Comparison of ENCODE assay signal across 19 cellular contexts in the genomic region with DNA sequence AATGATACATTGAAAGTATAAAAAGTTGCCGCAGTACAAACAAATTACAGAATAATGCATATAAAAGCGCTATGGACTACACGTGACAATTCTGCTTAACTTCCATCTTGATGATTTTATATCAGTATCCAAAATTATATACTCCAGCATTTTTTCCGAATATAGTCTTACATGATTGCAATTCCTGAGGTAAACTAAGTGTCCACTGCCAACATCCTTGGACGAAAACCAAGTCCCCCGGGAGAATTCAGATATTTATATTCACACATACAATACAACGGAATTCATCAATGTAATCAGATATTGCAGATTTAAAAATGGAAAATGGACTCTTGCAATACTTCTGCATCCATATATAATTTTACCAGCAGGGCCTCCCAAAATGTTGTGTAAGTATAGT. TPM values are rescaled to one million over a fixed set of nuclear protein-coding genes. Genes with fewer than 3 reads are reported as not detected.
A peak's percentile ranks its signal among the peaks of the same experiment; 100 is the strongest.
DNase-seq lines count a peak whose midpoint lies in the region; ATAC-seq, FAIRE-seq and TF ChIP-seq lines count a peak whose summit lies in the region.
"Had no signal": no experiment of that assay in that cellular context is flagged by ENCODE, and none has a peak within 500 bp of the region (broad histone marks: within the 10 kb centered on the region; RNA-seq: fewer than 3 reads in every experiment).

No MANE protein-coding gene starts in this region.

- H2AFZ ChIP-seq in HepG2 (ENCODE audit: low read length): no peak overlapping the region

- H3K9me3 ChIP-seq in HepG2 (ENCODE audit: low read length) (no peaks in the 10 kb centered on the region), right lobe of liver (no peaks in the 10 kb centered on the region), adrenal gland (replicated peaks in 1 of 3) (no peaks in the 10 kb centered on the region)
- H3K9me3 ChIP-seq: BLaER1 had no signal

- no peak for TF ChIP-seq RAD21 in HepG2 (CRISPR knock-in tag; IDR thresholded peaks at IDR 0.05)

- H3K79me2 ChIP-seq in HepG2 (ENCODE audit: insufficient read depth, low read length): no peaks in the 10 kb centered on the region

- no peak overlapping the region for H3K4me3 Mint-ChIP-seq in glutamatergic neuron (ENCODE audit: unreplicated experiment)
- H3K4me3 Mint-ChIP-seq: CD8-positive, alpha-beta memory T cell had no signal

- no peaks in the 10 kb centered on the region for H3K9me3 Mint-ChIP-seq in glutamatergic neuron (ENCODE audit: unreplicated experiment)
- H3K9me3 Mint-ChIP-seq: CD8-positive, alpha-beta memory T cell had no signal

- no peak overlapping the region for H3K4me2 ChIP-seq in HepG2 (ENCODE audit: low read depth, low read length)
- H3K4me2 ChIP-seq: BLaER1 had no signal

- DNase-seq in HepG2 (ENCODE audit: low spot score) (no peak), right lobe of liver (no peak), choroid plexus epithelial cell (ENCODE audit: low read depth) (peak; percentile 24), fibroblast of the conjunctiva (ENCODE audit: low read depth) (peak; percentile 56), adrenal gland (no peak), glutamatergic neuron (no peak)
- DNase-seq: 8988T; CD8-positive, alpha-beta memory T cell; DMS 273 treated with DMSO at 0.1 percent for 48 hours; GOT3; MM.1S; NCI-H1092 treated with DMSO at 0.1 percent for 48 hours; NCI-H2081 treated with DMSO at 0.1 percent for 48 hours; NCI-H510A; NCI-H774 had no signal

- CTCF ChIA-PET in HepG2 (lab: Yijun Ruan, JAX; ENCODE audit: low intra/inter-chr PET ratio, low total read pairs): no interaction called here

- H3K4me3 ChIP-seq in HepG2 (replicated peaks in 1 of 3; ENCODE audit: insufficient read depth in 1 of 3, low read depth in 2 of 3, low read length in 3 of 3) (no peak overlapping the region), right lobe of liver (no peak overlapping the region), choroid plexus epithelial cell (ENCODE audit: low read depth, low read length) (no peak overlapping the region), adrenal gland (no peak overlapping the region)
- H3K4me3 ChIP-seq: BLaER1 had no signal

- H3K27me3 Mint-ChIP-seq in glutamatergic neuron (ENCODE audit: unreplicated experiment): peaks cover 2% of the 10 kb centered on the region
- H3K27me3 Mint-ChIP-seq: CD8-positive, alpha-beta memory T cell had no signal

- H3K4me1 ChIP-seq in HepG2 (ENCODE audit: insufficient read depth, low read length) (no peaks in the 10 kb centered on the region), right lobe of liver (no peaks in the 10 kb centered on the region), adrenal gland (replicated peaks in 1 of 2) (no peaks in the 10 kb centered on the region)
- H3K4me1 ChIP-seq: BLaER1 had no signal

- H3K27me3 ChIP-seq in HepG2 (ENCODE audit: control insufficient read depth in 1 of 2, insufficient read depth in 2 of 2, low read length in 2 of 2) (no peaks in the 10 kb centered on the region), right lobe of liver (no peaks in the 10 kb centered on the region), adrenal gland (no peaks in the 10 kb centered on the region)
- H3K27me3 ChIP-seq: BLaER1 had no signal

- H3K36me3 ChIP-seq in HepG2 (replicated peaks in 1 of 2; ENCODE audit: control insufficient read depth in 1 of 2, insufficient read depth in 2 of 2, low read length in 2 of 2) (peaks cover 4 to 36% of the 10 kb centered on the region in 2 experiments), right lobe of liver (peaks cover 0 to 32% (median 6%) of the 10 kb centered on the region in 4 donors), adrenal gland (replicated peaks in 1 of 2) (peaks cover 0 to 15% of the 10 kb centered on the region in 2 donors)

- no peaks in the 10 kb centered on the region for H3K4me1 Mint-ChIP-seq in glutamatergic neuron (ENCODE audit: low read depth, unreplicated experiment)
- H3K4me1 Mint-ChIP-seq: CD8-positive, alpha-beta memory T cell had no signal

- no peak for TF ChIP-seq EP300 in HepG2 (IDR thresholded peaks at IDR 0.05; ENCODE audit: low read depth in 2 of 2, low read length in 2 of 2)
- TF ChIP-seq EP300 in HepG2 (CRISPR knock-in tag; IDR thresholded peaks at IDR 0.05; ENCODE audit: borderline replicate concordance): no peak

- in situ Hi-C loops in HepG2 (cut with HindIII; ENCODE audit: extremely low pct_ligation_motif_present, low pct_unique_long_range_greater_than_20kb): no loop called here

- H3K9ac ChIP-seq in HepG2 (ENCODE audit: insufficient read depth, low read depth, low read length): no peak overlapping the region
- H3K9ac ChIP-seq: BLaER1 had no signal

- ATAC-seq in HepG2 (no peak), right lobe of liver (no peak), HG03520 (IDR thresholded peaks at IDR 0.05; ENCODE audit: unreplicated experiment) (no peak), HG03469 (IDR thresholded peaks at IDR 0.05; ENCODE audit: unreplicated experiment) (no peak)

- no peak for TF ChIP-seq POLR2A in HepG2 (IDR thresholded peaks at IDR 0.05; ENCODE audit: insufficient read depth in 1 of 2, low read depth in 2 of 2, low read length in 2 of 2)
- TF ChIP-seq POLR2A in right lobe of liver (IDR thresholded peaks at IDR 0.05): no peak
- no peak for TF ChIP-seq POLR2A in adrenal gland (IDR thresholded peaks at IDR 0.05)

- H4K20me1 ChIP-seq in HepG2 (ENCODE audit: insufficient read depth, low read length): no peaks in the 10 kb centered on the region

- no peak for FAIRE-seq in HepG2 (lab: Jason Lieb, UNC)
- FAIRE-seq: GM12892 had no signal

- 93% methylated on average over 7 of the region's 7 CpGs for WGBS in HepG2 (ENCODE audit: low lambda C conversion rate)
- WGBS in right lobe of liver (ENCODE audit: insufficient coverage, low coverage, low lambda C conversion rate, missing lambda C conversion rate): 89% methylated on average over 7 of the region's 7 CpGs
- 80 to 84% (median 83%) methylated on average over 7 of the region's 7 CpGs for WGBS in adrenal gland, 4 donors

- H3K27ac Mint-ChIP-seq in glutamatergic neuron (ENCODE audit: unreplicated experiment): no peak overlapping the region
- H3K27ac Mint-ChIP-seq: CD8-positive, alpha-beta memory T cell had no signal

- H3K27ac ChIP-seq in HepG2 (ENCODE audit: extremely low read length, insufficient read depth, low read length) (no peak overlapping the region), right lobe of liver (no peak overlapping the region), adrenal gland (no peak overlapping the region)
- H3K27ac ChIP-seq: BLaER1 had no signal

- POLR2A ChIA-PET in HepG2 (lab: Yijun Ruan, JAX): no interaction called here

- H3K36me3 Mint-ChIP-seq in glutamatergic neuron (ENCODE audit: unreplicated experiment): no peaks in the 10 kb centered on the region

- no TSS peak for BruUV-seq in HepG2 (replicated peaks; lab: Mats Ljungman, UMichigan)

- intact Hi-C loops in HepG2 (cut with micrococcal nuclease; ENCODE audit: unreplicated experiment) (no loop called here), right lobe of liver (cut with DNase I) (loop anchor here in 1 of 2 donors (10.0 kb wide), 1 partner anchor 259 kb away; no protein-coding TSS in a partner anchor), adrenal gland (cut with DNase I) (no loop called here)

- no peak for TF ChIP-seq CTCF in HepG2 (CRISPR knock-in tag; IDR thresholded peaks at IDR 0.05)
- TF ChIP-seq CTCF in right lobe of liver (IDR thresholded peaks at IDR 0.05): no peak
- TF ChIP-seq CTCF in choroid plexus epithelial cell (conservative IDR thresholded peaks at IDR 0.05; ENCODE audit: low read depth, low read length): no peak
- TF ChIP-seq CTCF in adrenal gland (IDR thresholded peaks at IDR 0.05): no peak
- no peak for TF ChIP-seq CTCF in glutamatergic neuron (IDR thresholded peaks at IDR 0.05; ENCODE audit: partially characterized antibody, unreplicated experiment)

RNA-seq across cellular contexts. Expression of a gene that starts 8.9 kb away (rescaled TPM):
- total RNA-seq in HepG2 (2016; rRNA removed; fragmentation: Illumina TruSeq; extraction: Trizol) (not detected in 2 replicates), right lobe of liver (1 to 10 TPM; 1.5 to 3.9 (median 2.7) TPM), adrenal gland (10 to 100 TPM in 6 of 8 donors, 1 to 10 TPM in 2; 5.5 to 33.3 (median 16.3) TPM), glutamatergic neuron (ENCODE audit: unreplicated experiment) (0.10 TPM)
- not detected in 2 replicates for total RNA-seq in HepG2 (2016; cell fraction: cytosol; rRNA removed; fragmentation: Illumina TruSeq; extraction: Trizol; ENCODE audit: low read depth)
- not detected in 2 replicates for total RNA-seq in HepG2 (2016; cell fraction: insoluble cytoplasmic fraction; rRNA removed; fragmentation: Illumina TruSeq; extraction: Trizol)
- not detected in 2 replicates for total RNA-seq in HepG2 (2016; cell fraction: membrane; rRNA removed; fragmentation: Illumina TruSeq; extraction: Trizol)
- not detected in 2 replicates for total RNA-seq in HepG2 (2016; cell fraction: nucleus; rRNA removed; fragmentation: Illumina TruSeq; extraction: Trizol)
- polyA plus RNA-seq in HepG2 (2011; rRNA removed) (not detected in 2 replicates), adrenal gland (10 to 100 TPM; 31.9 to 45.1 (median 41.7) TPM)
- not detected in 2 replicates for polyA plus RNA-seq in HepG2 (2011; cell fraction: cytosol; rRNA removed)
- polyA plus RNA-seq in HepG2 (2011; cell fraction: nucleus; rRNA removed): not detected in 2 replicates
- polyA plus RNA-seq in HepG2 (2012): 0.25 and 0.60 TPM in 2 replicates
- polyA plus RNA-seq in HepG2 (2016; cell fraction: cytosol; fragmentation: Illumina TruSeq; extraction: Trizol; ENCODE audit: low read depth): not detected in 2 replicates
- polyA plus RNA-seq in HepG2 (2016; cell fraction: insoluble cytoplasmic fraction; fragmentation: Illumina TruSeq; extraction: Trizol; ENCODE audit: low read depth): not detected in 2 replicates
- polyA plus RNA-seq in HepG2 (2016; cell fraction: membrane; fragmentation: Illumina TruSeq; extraction: Trizol; ENCODE audit: low read depth): not detected in 2 replicates
- polyA plus RNA-seq in HepG2 (2016; cell fraction: nucleus; fragmentation: Illumina TruSeq; extraction: Trizol; ENCODE audit: insufficient read depth, low read depth): not detected in 2 replicates
- polyA minus RNA-seq in HepG2 (2011; rRNA and poly(A)+ RNA removed; ENCODE audit: low replicate concordance): 0.14 TPM in 1 of 2 replicates, not detected in the other
- polyA minus RNA-seq in HepG2 (2011; cell fraction: cytosol; rRNA and poly(A)+ RNA removed): not detected in 2 replicates
- polyA minus RNA-seq in HepG2 (2011; cell fraction: nucleus; rRNA and poly(A)+ RNA removed): not detected in 2 replicates
- total RNA-seq: CD8-positive, alpha-beta memory T cell had no signal

RNA-seq across cellular contexts. Expression of a gene that starts 22.7 kb away (rescaled TPM):
- total RNA-seq in HepG2 (2016; rRNA removed; fragmentation: Illumina TruSeq; extraction: Trizol) (54.1 and 84.4 TPM in 2 replicates), right lobe of liver (10 to 100 TPM; 13.3 to 28.3 (median 18.3) TPM), adrenal gland (10 to 100 TPM; 27.2 to 46.0 (median 33.5) TPM), glutamatergic neuron (ENCODE audit: unreplicated experiment) (20.3 TPM)
- 22.6 and 28.5 TPM in 2 replicates for total RNA-seq in HepG2 (2016; cell fraction: cytosol; rRNA removed; fragmentation: Illumina TruSeq; extraction: Trizol; ENCODE audit: low read depth)
- 61.5 and 89.9 TPM in 2 replicates for total RNA-seq in HepG2 (2016; cell fraction: insoluble cytoplasmic fraction; rRNA removed; fragmentation: Illumina TruSeq; extraction: Trizol)
- 54.3 and 65.9 TPM in 2 replicates for total RNA-seq in HepG2 (2016; cell fraction: membrane; rRNA removed; fragmentation: Illumina TruSeq; extraction: Trizol)
- total RNA-seq in HepG2 (2016; cell fraction: nucleus; rRNA removed; fragmentation: Illumina TruSeq; extraction: Trizol): 25.7 and 28.2 TPM in 2 replicates
- polyA plus RNA-seq in HepG2 (2011; rRNA removed) (30.2 and 53.0 TPM in 2 replicates), adrenal gland (10 to 100 TPM; 15.2 to 63.8 (median 17.3) TPM)
- polyA plus RNA-seq in HepG2 (2011; cell fraction: cytosol; rRNA removed): 17.3 and 23.5 TPM in 2 replicates
- polyA plus RNA-seq in HepG2 (2011; cell fraction: nucleus; rRNA removed): 4.7 and 7.5 TPM in 2 replicates
- 40.3 and 58.2 TPM in 2 replicates for polyA plus RNA-seq in HepG2 (2012)
- polyA plus RNA-seq in HepG2 (2016; cell fraction: cytosol; fragmentation: Illumina TruSeq; extraction: Trizol; ENCODE audit: low read depth): 22.4 and 22.6 TPM in 2 replicates
- 106 and 119 TPM in 2 replicates for polyA plus RNA-seq in HepG2 (2016; cell fraction: insoluble cytoplasmic fraction; fragmentation: Illumina TruSeq; extraction: Trizol; ENCODE audit: low read depth)
- 48.2 and 52.2 TPM in 2 replicates for polyA plus RNA-seq in HepG2 (2016; cell fraction: membrane; fragmentation: Illumina TruSeq; extraction: Trizol; ENCODE audit: low read depth)
- polyA plus RNA-seq in HepG2 (2016; cell fraction: nucleus; fragmentation: Illumina TruSeq; extraction: Trizol; ENCODE audit: insufficient read depth, low read depth): 47.9 and 51.6 TPM in 2 replicates
- 10.7 and 14.1 TPM in 2 replicates for polyA minus RNA-seq in HepG2 (2011; rRNA and poly(A)+ RNA removed; ENCODE audit: low replicate concordance)
- 27.9 and 32.3 TPM in 2 replicates for polyA minus RNA-seq in HepG2 (2011; cell fraction: cytosol; rRNA and poly(A)+ RNA removed)
- polyA minus RNA-seq in HepG2 (2011; cell fraction: nucleus; rRNA and poly(A)+ RNA removed): 14.0 and 15.2 TPM in 2 replicates

Comparison
In these comparisons a context has a peak if more than half of its experiments do, and no peak if none do; other contexts are left out.
1. DNase-seq: peak in choroid plexus epithelial cell (single experiment) and fibroblast of the conjunctiva (single experiment); none in HepG2 (single experiment), right lobe of liver (0 of 3), adrenal gland (0 of 7) and glutamatergic neuron (single experiment).